Comparison of ENCODE assay signal across 24 cellular contexts in the genomic region with DNA sequence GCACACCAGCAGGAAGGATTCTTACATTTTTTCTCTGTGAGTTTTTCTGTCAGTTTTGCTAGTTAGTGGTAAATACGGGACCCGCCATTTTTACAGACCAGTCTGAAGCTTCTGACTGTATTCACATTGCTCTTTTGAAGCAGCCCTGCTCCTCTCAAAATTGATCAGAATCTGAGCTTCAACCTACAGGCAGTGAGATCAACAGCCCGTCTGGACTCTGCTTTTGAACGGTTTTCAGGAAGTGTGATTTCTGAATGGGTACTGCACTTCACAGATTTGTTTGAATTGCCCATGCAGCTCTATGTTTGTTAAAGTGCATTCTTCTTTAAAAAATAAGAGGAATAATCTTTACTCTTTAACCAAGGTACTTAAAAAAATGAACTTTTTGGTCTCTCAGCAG.
"Had no signal": no experiment of that assay in that cellular context is flagged by ENCODE, and none has a peak within 500 bp of the region (broad histone marks: within the 10 kb centered on the region; RNA-seq: fewer than 3 reads in every experiment).

No MANE protein-coding gene starts in this region.

- H3K9me3 ChIP-seq: heart right ventricle, psoas muscle, thoracic aorta, transverse colon had no signal

- H2AFZ ChIP-seq: parathyroid adenoma had no signal

- H3K4me3 Mint-ChIP-seq: naive thymus-derived CD4-positive, alpha-beta T cell; nephron progenitor cell had no signal

- H3K36me3 ChIP-seq: thoracic aorta, transverse colon had no signal

- H3K27ac ChIP-seq: heart right ventricle, parathyroid adenoma, psoas muscle, spleen, stomach, thoracic aorta, transverse colon had no signal

- H3K4me3 ChIP-seq: heart right ventricle, psoas muscle, spleen, stomach, thoracic aorta, transverse colon had no signal

- H3K27me3 Mint-ChIP-seq: naive thymus-derived CD4-positive, alpha-beta T cell had no signal

- DNase-seq: effector memory CD4-positive, alpha-beta T cell; heart right ventricle; hypothalamus; islet precursor cell; mammary epithelial cell; naive thymus-derived CD4-positive, alpha-beta T cell; nephron progenitor cell; psoas muscle; retina; spleen; stimulated activated CD4-positive, alpha-beta T cell treated with anti-CD3 and anti-CD28 coated beads, Interleukin-15, amount 100 ng/mL, for 24 hours; stimulated activated CD4-positive, alpha-beta T cell treated with anti-CD3 and anti-CD28 coated beads, Interleukin-1b, Interleukin-23, amount 100 ng/mL, for 48 hours; stimulated activated CD4-positive, alpha-beta T cell treated with anti-CD3 and anti-CD28 coated beads, Interleukin-4, amount 100 ng/mL, for 4 hours; stimulated activated naive CD4-positive, alpha-beta T cell; stomach; substantia nigra; transverse colon had no signal

- H3K9ac ChIP-seq: parathyroid adenoma had no signal

- H3K27ac Mint-ChIP-seq: naive thymus-derived CD4-positive, alpha-beta T cell; nephron progenitor cell had no signal

- FAIRE-seq: endometrium, frontal cortex had no signal

- ATAC-seq: esophagus mucosa; heart right ventricle; left lobe of liver; naive thymus-derived CD4-positive, alpha-beta T cell; psoas muscle; sciatic nerve had no signal

- H3K27me3 ChIP-seq: heart right ventricle, spleen, stomach, transverse colon had no signal
